ENCODE assay signal across 17 cellular contexts in genomic region chr13:81184556-81185265, GRCh38.
DNase-seq lines count a peak whose midpoint lies in the region; ATAC-seq and TF ChIP-seq lines count a peak whose summit lies in the region.
"Had no signal": no experiment of that assay in that cellular context is flagged by ENCODE, and none has a peak within 500 bp of the region (broad histone marks: within the 10 kb centered on the region; RNA-seq: fewer than 3 reads in every experiment).

No MANE protein-coding gene starts in this region.

- H3K4me2 ChIP-seq in PC-3 (ENCODE audit: low read length) (peak overlapping the region; percentile 23; the same call in 1 of the 2 replicates), mesenchymal stem cell (ENCODE audit: low read length, poor library complexity, severe bottlenecking) (no peak overlapping the region)
- H3K4me2 ChIP-seq: PC-9, SK-N-SH had no signal

- H4K91ac ChIP-seq in mesenchymal stem cell (ENCODE audit: low read length): no peak overlapping the region

- H3K9ac ChIP-seq in PC-3 (ENCODE audit: low read length) (no peak overlapping the region), mesenchymal stem cell (ENCODE audit: low read length) (no peak overlapping the region)
- H3K9ac ChIP-seq: SK-N-SH had no signal

- intact Hi-C loops in PC-3 (cut with micrococcal nuclease): no loop called here

- H3K27ac ChIP-seq in PC-3 (ENCODE audit: low read length) (peak overlapping the region; percentile 57), mesenchymal stem cell (ENCODE audit: low read length, poor library complexity, severe bottlenecking) (no peak overlapping the region)
- H3K27ac ChIP-seq: PC-9 had no signal

- no peak overlapping the region for H3K18ac ChIP-seq in mesenchymal stem cell (ENCODE audit: low read depth in 1 of 2, low read length in 2 of 2)

- no peaks in the 10 kb centered on the region for H3K79me2 ChIP-seq in PC-3 (ENCODE audit: low read length)

- no peak overlapping the region for H2BK12ac ChIP-seq in mesenchymal stem cell (ENCODE audit: low read length in 2 of 2)

- no peak overlapping the region for H3K4ac ChIP-seq in mesenchymal stem cell (ENCODE audit: low read depth in 1 of 2, low read length in 2 of 2)

- POLR2A ChIA-PET in PC-3 (lab: Charles Lee; ENCODE audit: unreplicated experiment): no interaction called here

- no peaks in the 10 kb centered on the region for H3K79me1 ChIP-seq in mesenchymal stem cell (replicated peaks; ENCODE audit: low read length, poor library complexity, severe bottlenecking)

- no peaks in the 10 kb centered on the region for H3F3A ChIP-seq in PC-3 (ENCODE audit: low read length, unreplicated experiment)

- H3K9me3 ChIP-seq in PC-3 (ENCODE audit: low read length): no peaks in the 10 kb centered on the region
- H3K9me3 ChIP-seq in mesenchymal stem cell (ENCODE audit: control insufficient read depth, low read length): no peaks in the 10 kb centered on the region
- H3K9me3 ChIP-seq: BE2C, SK-N-SH had no signal

- TF ChIP-seq CTCF in PC-3 (conservative IDR thresholded peaks at IDR 0.05; ENCODE audit: low read depth, low read length): no peak

- H3K36me3 ChIP-seq in PC-3 (ENCODE audit: low read depth, low read length) (no peaks in the 10 kb centered on the region), mesenchymal stem cell (ENCODE audit: control insufficient read depth in 1 of 2, insufficient read depth in 2 of 2, low read depth in 1 of 2, low read length in 2 of 2) (no peaks in the 10 kb centered on the region)
- H3K36me3 ChIP-seq: BE2C had no signal

- H3K14ac ChIP-seq in mesenchymal stem cell (ENCODE audit: low read length in 2 of 2): no peak overlapping the region

- H2BK15ac ChIP-seq in mesenchymal stem cell (ENCODE audit: low read depth, poor library complexity, severe bottlenecking): no peak overlapping the region

- CTCF ChIA-PET in PC-3 (lab: Charles Lee): interaction anchor here (1.2 kb wide), 1 partner anchor 119 kb away, joined by 3 read pairs; no protein-coding TSS in a partner anchor

- H4K20me1 ChIP-seq in PC-3 (ENCODE audit: low read length): no peaks in the 10 kb centered on the region

- no peak overlapping the region for H4K8ac ChIP-seq in mesenchymal stem cell (ENCODE audit: low read length)

- no peak overlapping the region for H2BK5ac ChIP-seq in mesenchymal stem cell (ENCODE audit: low read depth, low read length, poor library complexity, severe bottlenecking)

- no peak overlapping the region for H2AK5ac ChIP-seq in mesenchymal stem cell (ENCODE audit: low read length, severe bottlenecking)

- H3K27me3 ChIP-seq in PC-3 (ENCODE audit: low read length) (no peaks in the 10 kb centered on the region), mesenchymal stem cell (ENCODE audit: control insufficient read depth in 1 of 2, insufficient read depth in 1 of 2, low read length in 2 of 2) (no peaks in the 10 kb centered on the region)
- H3K27me3 ChIP-seq: BE2C had no signal

- H3K9me2 ChIP-seq in PC-3 (replicated peaks; ENCODE audit: low read length): no peaks in the 10 kb centered on the region
- H3K9me2 ChIP-seq: SK-N-SH had no signal

- no peak overlapping the region for H3K23ac ChIP-seq in mesenchymal stem cell (ENCODE audit: low read length in 2 of 2)

- DNase-seq in ELF-1 (ENCODE audit: low read depth, low spot score) (peak; percentile 9), PC-3 (peak; percentile 73), dedifferentiated amniotic fluid mesenchymal stem cell (ENCODE audit: extremely low spot score) (peak; percentile 19), non-pigmented ciliary epithelial cell (ENCODE audit: low read depth) (peak; percentile 11), mesenchymal stem cell (no peak), occipital lobe (lab: John Stamatoyannopoulos, UW) (no peak)
- DNase-seq: ACHN; BE2C; CD4-positive, alpha-beta memory T cell; DND-41; NCI-H1092; NCI-H446 treated with DMSO at 0.1 percent for 48 hours; NCI-H748 treated with DMSO at 0.1 percent for 48 hours; PC-9; SK-N-SH had no signal

- no peak overlapping the region for H2BK120ac ChIP-seq in mesenchymal stem cell (ENCODE audit: low read depth, low read length)

- H3K4me3 ChIP-seq in PC-3 (ENCODE audit: low read length) (no peak overlapping the region), mesenchymal stem cell (ENCODE audit: insufficient read depth in 1 of 2, low read depth in 1 of 2, low read length in 2 of 2) (no peak overlapping the region)
- H3K4me3 ChIP-seq: K562, PC-9 had no signal

- ATAC-seq in PC-3 (peak; percentile 96), HG03039 (IDR thresholded peaks at IDR 0.05; ENCODE audit: unreplicated experiment) (no peak)
- ATAC-seq: K562 had no signal

- H3K4me1 ChIP-seq in PC-3 (ENCODE audit: insufficient read depth, low read length): peaks cover 17% of the 10 kb centered on the region
- no peaks in the 10 kb centered on the region for H3K4me1 ChIP-seq in mesenchymal stem cell (ENCODE audit: control insufficient read depth, insufficient read depth, low read depth, low read length)
- H3K4me1 ChIP-seq: BE2C had no signal

- no TSS peak for BruUV-seq in PC-3 (replicated peaks; lab: Mats Ljungman, UMichigan)

- 0 out of 2 replicates have a peak overlapping the region, but pooled peaks have one; percentile 11 for H2AFZ ChIP-seq in PC-3 (ENCODE audit: low read length)
- H2AFZ ChIP-seq in mesenchymal stem cell (ENCODE audit: low read depth, low read length): no peak overlapping the region
- H2AFZ ChIP-seq: PC-9 had no signal

- WGBS in mesenchymal stem cell: 58% methylated on average over 3 of the region's 3 CpGs

Comparison
In these comparisons a context has a peak if more than half of its experiments do, and no peak if none do; other contexts are left out.
1. DNase-seq: peak in ELF-1 (single experiment), PC-3 (single experiment), dedifferentiated amniotic fluid mesenchymal stem cell (single experiment) and non-pigmented ciliary epithelial cell (single experiment); none in mesenchymal stem cell (single experiment) and occipital lobe (single experiment).